ENCODE assay signal across 22 cellular contexts in the genomic region with DNA sequence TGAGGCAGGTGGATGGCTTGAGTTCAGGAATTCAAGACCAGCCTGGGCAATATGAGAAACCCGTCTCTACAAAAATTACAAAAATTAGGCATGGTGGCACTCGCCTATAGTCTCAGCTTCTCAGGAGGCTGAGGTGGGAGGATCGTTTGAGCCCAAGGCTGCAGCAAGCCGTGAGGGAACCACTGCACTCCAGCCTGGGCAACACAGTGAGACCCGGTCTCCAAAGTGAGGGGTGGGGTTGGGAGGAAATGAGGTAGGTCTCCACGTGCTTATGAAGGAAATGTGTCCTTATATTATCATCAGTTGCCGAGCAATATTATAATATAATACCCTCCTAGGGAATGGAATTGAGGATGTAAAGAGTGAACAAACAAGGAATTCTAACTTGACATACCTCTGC. TPM values are rescaled to one million over a fixed set of nuclear protein-coding genes. Genes with fewer than 3 reads are reported as not detected.
DNase-seq lines count a peak whose midpoint lies in the region; ATAC-seq, FAIRE-seq and TF ChIP-seq lines count a peak whose summit lies in the region.
"Had no signal": no experiment of that assay in that cellular context is flagged by ENCODE, and none has a peak within 500 bp of the region (broad histone marks: within the 10 kb centered on the region; RNA-seq: fewer than 3 reads in every experiment).

No MANE protein-coding gene starts in this region.

- CTCF ChIA-PET in activated naive CD4-positive, alpha-beta T cell treated with anti-CD3 and anti-CD28 coated beads, Interleukin-2, amount 10 ng/mL, durations not matched to agents 7 days and 5 days (lab: Charles Lee), result no interaction called here
- CTCF ChIA-PET in PC-9 (lab: Charles Lee), result no interaction called here

- no peak overlapping the region for H3K27ac Mint-ChIP-seq in activated naive CD4-positive, alpha-beta T cell treated with anti-CD3 and anti-CD28 coated beads, Interleukin-2, amount 10 ng/mL, durations not matched to agents 7 days and 5 days
- H3K27ac Mint-ChIP-seq in brain, result peak overlapping the region in 1 of 5 experiments; percentile 34
- H3K27ac Mint-ChIP-seq in neural crest cell (ENCODE audit: unreplicated experiment), result no peak overlapping the region
- H3K27ac Mint-ChIP-seq: activated naive CD4-positive, alpha-beta T cell treated with anti-CD3 and anti-CD28 coated beads, Interleukin-2, amount 50 U/mL, for 72 hours; T-helper 2 cell treated with Interferon-gamma antibody and Interleukin-4, amounts not matched to agents 5 μg/mL and 100 μg/mL, for 36 hours had no signal

- TF ChIP-seq POLR2A in GM12891 (IDR thresholded peaks at IDR 0.05; ENCODE audit: low read depth, low read length), result no peak

- peak overlapping the region; percentile 41 for H3K4me3 Mint-ChIP-seq in activated naive CD4-positive, alpha-beta T cell treated with anti-CD3 and anti-CD28 coated beads, Interleukin-2, amount 10 ng/mL, durations not matched to agents 7 days and 5 days
- peak overlapping the region; percentile 49 to 74 (median 70) for H3K4me3 Mint-ChIP-seq in brain
- H3K4me3 Mint-ChIP-seq in neural crest cell, result peak overlapping the region; percentile 81

- no peak for TF ChIP-seq CTCF in PC-9 (conservative IDR thresholded peaks at IDR 0.05)
- no peak for TF ChIP-seq CTCF in brain (conservative IDR thresholded peaks at IDR 0.05)
- no peak for TF ChIP-seq CTCF in neural crest cell (conservative IDR thresholded peaks at IDR 0.05)

- no peak overlapping the region for H3K27ac ChIP-seq in PC-9
- H3K27ac ChIP-seq: epithelial cell of prostate, lower lobe of right lung, skin epidermis, suprapubic skin, uterus, WERI-Rb-1 had no signal

- peaks cover 27% of the 10 kb centered on the region for H3K4me1 Mint-ChIP-seq in activated naive CD4-positive, alpha-beta T cell treated with anti-CD3 and anti-CD28 coated beads, Interleukin-2, amount 10 ng/mL, durations not matched to agents 7 days and 5 days
- H3K4me1 Mint-ChIP-seq in brain (peaks cover 31% of the 10 kb centered on the region), neural crest cell (peaks cover 20% of the 10 kb centered on the region)

- ATAC-seq in GM19395 (IDR thresholded peaks at IDR 0.05; ENCODE audit: unreplicated experiment), result no peak
- ATAC-seq: activated naive CD4-positive, alpha-beta T cell treated with anti-CD3 and anti-CD28 coated beads, Interleukin-2, amount 50 U/mL, for 72 hours; GM12878; lower lobe of right lung had no signal

- H3K27me3 ChIP-seq in PC-9 (ENCODE audit: insufficient read depth, low read depth), result no peaks in the 10 kb centered on the region
- H3K27me3 ChIP-seq: suprapubic skin, uterus had no signal

- peaks cover 5% of the 10 kb centered on the region for H3F3A ChIP-seq in PC-9 (ENCODE audit: insufficient read depth, low read depth)

- no peaks in the 10 kb centered on the region for H3K36me3 ChIP-seq in PC-9 (ENCODE audit: low read depth)
- H3K36me3 ChIP-seq: suprapubic skin, uterus had no signal

- peaks cover 13% of the 10 kb centered on the region for H3K36me3 Mint-ChIP-seq in activated naive CD4-positive, alpha-beta T cell treated with anti-CD3 and anti-CD28 coated beads, Interleukin-2, amount 10 ng/mL, durations not matched to agents 7 days and 5 days
- peaks cover 34% of the 10 kb centered on the region for H3K36me3 Mint-ChIP-seq in brain
- peaks cover 7% of the 10 kb centered on the region for H3K36me3 Mint-ChIP-seq in neural crest cell (ENCODE audit: low read depth)
- H3K36me3 Mint-ChIP-seq: activated naive CD4-positive, alpha-beta T cell treated with anti-CD3 and anti-CD28 coated beads, Interleukin-2, amount 50 U/mL, for 72 hours had no signal

- peaks cover 8% of the 10 kb centered on the region for H3K27me3 Mint-ChIP-seq in activated naive CD4-positive, alpha-beta T cell treated with anti-CD3 and anti-CD28 coated beads, Interleukin-2, amount 10 ng/mL, durations not matched to agents 7 days and 5 days
- H3K27me3 Mint-ChIP-seq in brain (peaks cover 7% of the 10 kb centered on the region), neural crest cell (ENCODE audit: low read depth) (no peaks in the 10 kb centered on the region)

- DNase-seq in activated naive CD4-positive, alpha-beta T cell treated with anti-CD3 and anti-CD28 coated beads, Interleukin-2, amount 10 ng/mL, durations not matched to agents 7 days and 5 days, result no peak
- no peak for DNase-seq in activated naive CD4-positive, alpha-beta T cell treated with Interleukin-2 at 50 U/mL for 16 hours
- no peak for DNase-seq in PC-9
- no peak for DNase-seq in neural crest cell (ENCODE audit: low read depth, low spot score)
- no peak for DNase-seq in stimulated activated naive CD4-positive, alpha-beta T cell (lab: John Stamatoyannopoulos, UW)
- no peak for DNase-seq in GM12891 (ENCODE audit: insufficient read length, low spot score)
- DNase-seq: H7, kidney glomerular epithelial cell, lower lobe of right lung, NCI-H1048, NCI-H187, NCI-H526 treated with DMSO at 0.1 percent for 48 hours, uterus, WERI-Rb-1 had no signal

- no peak overlapping the region for H3K4me2 ChIP-seq in PC-9

- intact Hi-C loops in PC-9 (cut with micrococcal nuclease; ENCODE audit: unreplicated experiment), result no loop called here

- no peak overlapping the region for H3K4me3 ChIP-seq in PC-9
- H3K4me3 ChIP-seq: GM12878, lower lobe of right lung, skin epidermis, suprapubic skin, uterus had no signal

- H4K20me1 ChIP-seq in PC-9 (ENCODE audit: insufficient read depth), result no peaks in the 10 kb centered on the region

- H2AFZ ChIP-seq in PC-9, result no peak overlapping the region

- 0 out of 2 replicates have a peak, but pooled peaks cover 4% of the 10 kb centered on the region for H3K4me1 ChIP-seq in PC-9 (replicated peaks; ENCODE audit: insufficient read depth)

- no peaks in the 10 kb centered on the region for H3K9me3 Mint-ChIP-seq in activated naive CD4-positive, alpha-beta T cell treated with anti-CD3 and anti-CD28 coated beads, Interleukin-2, amount 10 ng/mL, durations not matched to agents 7 days and 5 days
- peaks cover 3 to 10% (median 10%) of the 10 kb centered on the region in 5 experiments for H3K9me3 Mint-ChIP-seq in brain
- peaks cover 5% of the 10 kb centered on the region for H3K9me3 Mint-ChIP-seq in neural crest cell
- H3K9me3 Mint-ChIP-seq: activated naive CD4-positive, alpha-beta T cell treated with anti-CD3 and anti-CD28 coated beads, Interleukin-2, amount 50 U/mL, for 72 hours; T-helper 2 cell treated with Interferon-gamma antibody and Interleukin-4, amounts not matched to agents 5 μg/mL and 100 μg/mL, for 36 hours had no signal

- POLR2A ChIA-PET in PC-9 (lab: Charles Lee; ENCODE audit: unreplicated experiment), result no interaction called here

- H3K79me2 ChIP-seq in PC-9 (ENCODE audit: low read depth), result no peaks in the 10 kb centered on the region

- no peaks in the 10 kb centered on the region for H3K9me2 ChIP-seq in PC-9 (ENCODE audit: insufficient read depth)

- BruUV-seq in PC-9 (replicated peaks; lab: Mats Ljungman, UMichigan), result TSS peak; percentile 14

- H3K9me3 ChIP-seq in PC-9 (ENCODE audit: insufficient read depth, low read depth), result no peaks in the 10 kb centered on the region
- H3K9me3 ChIP-seq: lower lobe of right lung, suprapubic skin, uterus had no signal

- FAIRE-seq in GM12891 (lab: Jason Lieb, UNC), result no peak
- FAIRE-seq: GM12878 had no signal

TF ChIP-seq in GM12891, 5 proteins besides CTCF, POLR2A, EP300 and RAD21:
- TF ChIP-seq POU2F2 (IDR thresholded peaks at IDR 0.05; ENCODE audit: low read depth, low read length) (no peak), PAX5 (IDR thresholded peaks at IDR 0.05; ENCODE audit: insufficient read depth, low read length, severe bottlenecking) (no peak), POLR2AphosphoS5 (IDR thresholded peaks at IDR 0.05; ENCODE audit: low read depth, low read length) (no peak), SPI1 (IDR thresholded peaks at IDR 0.05; ENCODE audit: low read depth, low read length) (no peak), TAF1 (IDR thresholded peaks at IDR 0.05; ENCODE audit: low read depth, low read length) (no peak)

RNA-seq across cellular contexts. Expression of gene TMEM50B, which starts 2.7 kb away (rescaled TPM):
- total RNA-seq in PC-9 (2021) (11.7 and 14.2 TPM in 2 replicates), neural crest cell (23.2 and 25.6 TPM in 2 replicates)
- 18.8 TPM for polyA plus RNA-seq in brain (ENCODE audit: insufficient read depth, low read depth, low replicate concordance)
- polyA plus RNA-seq in GM12891 (2012; ENCODE audit: low read depth, missing spikeins), result 9.7 TPM

RNA-seq across cellular contexts. Expression of gene DNAJC28, which starts 14.4 kb away (rescaled TPM):
- 1.1 and 1.3 TPM in 2 replicates for total RNA-seq in PC-9 (2021)
- polyA plus RNA-seq in brain (ENCODE audit: insufficient read depth, low read depth, low replicate concordance), result 0.85 TPM
- total RNA-seq in neural crest cell, result 2.4 and 2.7 TPM in 2 replicates
- 0.35 TPM for polyA plus RNA-seq in GM12891 (2012; ENCODE audit: low read depth, missing spikeins)
